27 cellular contexts compared by ENCODE assay signal in genomic region chr22:30903876-30904460, GRCh38.
"Had no signal": no experiment of that assay in that cellular context is flagged by ENCODE, and none has a peak within 500 bp of the region (broad histone marks: within the 10 kb centered on the region; RNA-seq: fewer than 3 reads in every experiment).

No MANE protein-coding gene starts in this region.

- H3K9me3 ChIP-seq: testis, uterus had no signal

- DNase-seq: activated CD4-positive, alpha-beta T cell treated with anti-CD3 and anti-CD28 coated beads for 1 hour; activated CD8-positive, alpha-beta T cell treated with anti-CD3 and anti-CD28 coated beads, Interleukin-2, amount 10 ng/mL, durations not matched to agents 7 days and 5 days; activated gamma-delta T cell treated with Interleukin-2 at 50 U/mL for 16 hours; activated naive CD8-positive, alpha-beta T cell treated with anti-CD3 and anti-CD28 coated beads, Interleukin-2, amount 50 U/mL, for 24 hours; activated T-cell treated with anti-CD3 and anti-CD28 coated beads, Interleukin-2, amount 50 U/mL, for 24 hours; cerebellar nuclear complex; cortex of kidney; effector memory CD8-positive, alpha-beta T cell; erythroblast; left colon; mammary epithelial cell; naive thymus-derived CD8-positive, alpha-beta T cell; nucleus accumbens; spleen; stimulated activated naive CD4-positive, alpha-beta T cell; T-helper 2 cell; testis; transverse colon; uterus had no signal

- H3K4me1 Mint-ChIP-seq: activated naive CD8-positive, alpha-beta T cell treated with anti-CD3 and anti-CD28 coated beads, Interleukin-2, amount 50 U/mL, for 24 hours; activated T-helper 17 cell treated with anti-CD3 and anti-CD28 coated beads, Interleukin-2, amount 50 U/mL, for 72 hours; mesothelial cell of epicardium; neural crest cell; WTC11 had no signal

- H3K4me3 ChIP-seq: gastroesophageal sphincter, hepatocyte, right atrium auricular region, spleen, testis, transverse colon, uterus had no signal

- H3K27ac Mint-ChIP-seq: activated CD8-positive, alpha-beta T cell treated with anti-CD3 and anti-CD28 coated beads, Interleukin-2, amount 10 ng/mL, durations not matched to agents 7 days and 5 days; activated naive CD4-positive, alpha-beta T cell treated with anti-CD3 and anti-CD28 coated beads, Interleukin-2, amount 50 U/mL, for 24 hours; activated naive CD8-positive, alpha-beta T cell treated with anti-CD3 and anti-CD28 coated beads, Interleukin-2, amount 50 U/mL, for 24 hours; activated T-cell treated with anti-CD3 and anti-CD28 coated beads, Interleukin-2, amount 50 U/mL, for 24 hours; activated T-helper 17 cell treated with anti-CD3 and anti-CD28 coated beads, Interleukin-2, amount 50 U/mL, for 72 hours; effector memory CD8-positive, alpha-beta T cell; mesothelial cell of epicardium; WTC11 had no signal

- H3K9me3 Mint-ChIP-seq: activated naive CD4-positive, alpha-beta T cell treated with anti-CD3 and anti-CD28 coated beads, Interleukin-2, amount 50 U/mL, for 24 hours; activated T-helper 17 cell treated with anti-CD3 and anti-CD28 coated beads, Interleukin-2, amount 50 U/mL, for 72 hours; effector memory CD8-positive, alpha-beta T cell; neural crest cell; WTC11 had no signal

- H3K36me3 ChIP-seq: right atrium auricular region, transverse colon, uterus had no signal

- ATAC-seq: activated CD8-positive, alpha-beta T cell treated with anti-CD3 and anti-CD28 coated beads, Interleukin-2, amount 10 ng/mL, durations not matched to agents 7 days and 5 days; activated naive CD8-positive, alpha-beta T cell treated with anti-CD3 and anti-CD28 coated beads, Interleukin-2, amount 50 U/mL, for 24 hours; activated T-helper 17 cell treated with anti-CD3 and anti-CD28 coated beads, Interleukin-2, amount 50 U/mL, for 72 hours; effector memory CD8-positive, alpha-beta T cell; gastroesophageal sphincter; naive thymus-derived CD8-positive, alpha-beta T cell; WTC11 had no signal

- H3K27me3 ChIP-seq: gastroesophageal sphincter, hepatocyte, right atrium auricular region, spleen, testis, transverse colon, uterus had no signal

- H3K27ac ChIP-seq: gastroesophageal sphincter, hepatocyte, right atrium auricular region, spleen, testis, transverse colon, uterus had no signal

- H3K27me3 Mint-ChIP-seq: activated naive CD4-positive, alpha-beta T cell treated with anti-CD3 and anti-CD28 coated beads, Interleukin-2, amount 50 U/mL, for 24 hours; activated naive CD8-positive, alpha-beta T cell treated with anti-CD3 and anti-CD28 coated beads, Interleukin-2, amount 50 U/mL, for 24 hours; activated T-cell treated with anti-CD3 and anti-CD28 coated beads, Interleukin-2, amount 50 U/mL, for 24 hours; activated T-helper 17 cell treated with anti-CD3 and anti-CD28 coated beads, Interleukin-2, amount 50 U/mL, for 72 hours; effector memory CD8-positive, alpha-beta T cell; naive thymus-derived CD8-positive, alpha-beta T cell had no signal

- H3K4me1 ChIP-seq: gastroesophageal sphincter, right atrium auricular region, testis, transverse colon, uterus had no signal

- H3K4me3 Mint-ChIP-seq: activated CD8-positive, alpha-beta T cell treated with anti-CD3 and anti-CD28 coated beads, Interleukin-2, amount 10 ng/mL, durations not matched to agents 7 days and 5 days; activated naive CD4-positive, alpha-beta T cell treated with anti-CD3 and anti-CD28 coated beads, Interleukin-2, amount 50 U/mL, for 24 hours; activated naive CD8-positive, alpha-beta T cell treated with anti-CD3 and anti-CD28 coated beads, Interleukin-2, amount 50 U/mL, for 24 hours; activated T-cell treated with anti-CD3 and anti-CD28 coated beads, Interleukin-2, amount 50 U/mL, for 24 hours; activated T-helper 17 cell treated with anti-CD3 and anti-CD28 coated beads, Interleukin-2, amount 50 U/mL, for 72 hours; effector memory CD8-positive, alpha-beta T cell; mesothelial cell of epicardium; naive thymus-derived CD8-positive, alpha-beta T cell; neural crest cell; WTC11 had no signal
